Comparison of ENCODE assay signal across 1 cellular context in genomic region chr14:105493921-105494605, GRCh38.
TF ChIP-seq lines count a peak whose summit lies in the region.

No MANE protein-coding gene starts in this region.

TF ChIP-seq in GM12878, 131 proteins besides CTCF, POLR2A, EP300 and RAD21:
- TF ChIP-seq ZNF207 (IDR thresholded peaks at IDR 0.05; ENCODE audit: borderline replicate concordance) (no peak), BCL3 (IDR thresholded peaks at IDR 0.05; ENCODE audit: borderline replicate concordance, insufficient read depth, low read depth, low read length, poor library complexity, severe bottlenecking) (no peak), NFXL1 (IDR thresholded peaks at IDR 0.05; ENCODE audit: borderline replicate concordance) (no peak), BCL11A (IDR thresholded peaks at IDR 0.05; ENCODE audit: low read depth, low read length) (no peak), ZNF687 (IDR thresholded peaks at IDR 0.05) (no peak), PBX3 (IDR thresholded peaks at IDR 0.05; ENCODE audit: insufficient replicate concordance, low read depth, low read length) (no peak), SMC3 (IDR thresholded peaks at IDR 0.05; ENCODE audit: borderline replicate concordance, low read length) (no peak), ASH2L (IDR thresholded peaks at IDR 0.05; ENCODE audit: borderline replicate concordance, low read depth) (no peak), SUZ12 (IDR thresholded peaks at IDR 0.05; ENCODE audit: unreplicated experiment) (no peak), NRF1 (conservative IDR thresholded peaks at IDR 0.05; ENCODE audit: low read depth, low read length) (no peak), BCLAF1 (IDR thresholded peaks at IDR 0.05) (no peak), ZZZ3 (IDR thresholded peaks at IDR 0.05; ENCODE audit: control insufficient read depth, insufficient read length, low read depth) (no peak), GATAD2B (conservative IDR thresholded peaks at IDR 0.05; ENCODE audit: low read depth) (no peak), ZNF217 (IDR thresholded peaks at IDR 0.05) (no peak), GABPA (IDR thresholded peaks at IDR 0.05; ENCODE audit: low read depth) (no peak), SRF (IDR thresholded peaks at IDR 0.05; ENCODE audit: low read depth in 2 of 2, low read length in 2 of 2) (no peak), IKZF2 (IDR thresholded peaks at IDR 0.05) (no peak), IRF4 (IDR thresholded peaks at IDR 0.05; ENCODE audit: low read depth, low read length) (no peak), POLR2AphosphoS2 (IDR thresholded peaks at IDR 0.05; ENCODE audit: low read depth, low read length) (no peak), SMAD5 (IDR thresholded peaks at IDR 0.05; ENCODE audit: low read depth) (no peak)
TF ChIP-seq in GM12878: peak in this region for 0.
